Comparison of ENCODE assay signal across 10 cellular contexts in genomic region chr6:166156942-166157341, GRCh38. TPM values are rescaled to one million over a fixed set of nuclear protein-coding genes. Genes with fewer than 3 reads are reported as not detected.
DNase-seq lines count a peak whose midpoint lies in the region; ATAC-seq and TF ChIP-seq lines count a peak whose summit lies in the region.
"Had no signal": no experiment of that assay in that cellular context is flagged by ENCODE, and none has a peak within 500 bp of the region (broad histone marks: within the 10 kb centered on the region; RNA-seq: fewer than 3 reads in every experiment).

No MANE protein-coding gene starts in this region.

- H2AFZ ChIP-seq in PC-3 (ENCODE audit: low read length): no peak overlapping the region
- no peak overlapping the region for H2AFZ ChIP-seq in hepatocyte

- H3K27ac ChIP-seq in heart left ventricle (no peak overlapping the region), PC-3 (ENCODE audit: low read length) (no peak overlapping the region), hepatocyte (no peak overlapping the region), suprapubic skin (no peak overlapping the region)

- H3K4me1 ChIP-seq in heart left ventricle: no peaks in the 10 kb centered on the region
- H3K4me1 ChIP-seq in PC-3 (ENCODE audit: insufficient read depth, low read length): no peaks in the 10 kb centered on the region
- no peaks in the 10 kb centered on the region for H3K4me1 ChIP-seq in hepatocyte (ENCODE audit: insufficient read depth)
- no peaks in the 10 kb centered on the region for H3K4me1 ChIP-seq in suprapubic skin

- no peak for DNase-seq in heart left ventricle
- no peak for DNase-seq in left cardiac atrium
- peak; percentile 29 for DNase-seq in PC-3
- peak; percentile 37 for DNase-seq in hepatocyte (ENCODE audit: low spot score)
- DNase-seq in NOMO-1 (lab: John Stamatoyannopoulos, UW; ENCODE audit: unreplicated experiment in 2 of 2): no peak
- no peak for DNase-seq in suprapubic skin (ENCODE audit: low spot score in 2 of 2)
- DNase-seq in MG63: no peak
- DNase-seq: CD4-positive, alpha-beta memory T cell; MV-4-11 had no signal

- ATAC-seq in heart left ventricle: no peak
- no peak for ATAC-seq in left cardiac atrium
- ATAC-seq in PC-3: no peak
- ATAC-seq in HG02938 (IDR thresholded peaks at IDR 0.05; ENCODE audit: unreplicated experiment): no peak

- peak in 8 of 12 donors; percentile 13 to 52 (median 40) for TF ChIP-seq CTCF in heart left ventricle (IDR thresholded peaks at IDR 0.05)
- peak; percentile 48 for TF ChIP-seq CTCF in PC-3 (conservative IDR thresholded peaks at IDR 0.05; ENCODE audit: low read depth, low read length)
- peak; percentile 64 for TF ChIP-seq CTCF in hepatocyte (IDR thresholded peaks at IDR 0.05; ENCODE audit: poor library complexity)
- TF ChIP-seq CTCF in suprapubic skin (IDR thresholded peaks at IDR 0.05): no peak

- TF ChIP-seq POLR2A in heart left ventricle (IDR thresholded peaks at IDR 0.05) (no peak), suprapubic skin (IDR thresholded peaks at IDR 0.05) (no peak)

- H3K9me3 ChIP-seq in heart left ventricle (peaks cover 0 to under 1% (median 0%) of the 10 kb centered on the region in 12 donors), PC-3 (ENCODE audit: low read length) (no peaks in the 10 kb centered on the region), hepatocyte (ENCODE audit: low read depth) (no peaks in the 10 kb centered on the region), suprapubic skin (no peaks in the 10 kb centered on the region), MG63 (no peaks in the 10 kb centered on the region)

- no peaks in the 10 kb centered on the region for H3F3A ChIP-seq in PC-3 (ENCODE audit: low read length, unreplicated experiment)

- H3K9me2 ChIP-seq in PC-3 (replicated peaks; ENCODE audit: low read length) (no peaks in the 10 kb centered on the region), hepatocyte (replicated peaks; ENCODE audit: insufficient read depth) (no peaks in the 10 kb centered on the region)

- 47 to 50% (median 48%) methylated on average over 7 of the region's 7 CpGs for WGBS in heart left ventricle, 4 donors
- 50% methylated on average over 7 of the region's 7 CpGs for WGBS in hepatocyte (ENCODE audit: low lambda C conversion rate, missing lambda C conversion rate)
- 43% methylated on average over 7 of the region's 7 CpGs for WGBS in suprapubic skin

- no peaks in the 10 kb centered on the region for H3K36me3 ChIP-seq in heart left ventricle
- no peaks in the 10 kb centered on the region for H3K36me3 ChIP-seq in PC-3 (ENCODE audit: low read depth, low read length)
- no peaks in the 10 kb centered on the region for H3K36me3 ChIP-seq in hepatocyte (replicated peaks; ENCODE audit: insufficient read depth, low read depth)
- H3K36me3 ChIP-seq in suprapubic skin: no peaks in the 10 kb centered on the region
- no peaks in the 10 kb centered on the region for H3K36me3 ChIP-seq in MG63

- H3K9ac ChIP-seq in PC-3 (ENCODE audit: low read length): no peak overlapping the region

- H3K4me3 ChIP-seq in heart left ventricle (no peak overlapping the region), PC-3 (ENCODE audit: low read length) (no peak overlapping the region), hepatocyte (no peak overlapping the region), suprapubic skin (no peak overlapping the region), MG63 (no peak overlapping the region)

- H3K27me3 ChIP-seq in heart left ventricle (peaks cover 0 to 45% (median 0%) of the 10 kb centered on the region in 9 donors), PC-3 (ENCODE audit: low read length) (peaks cover 13% of the 10 kb centered on the region; the same call in 1 of the 2 replicates), hepatocyte (peaks cover 4% of the 10 kb centered on the region), suprapubic skin (peaks cover 8% of the 10 kb centered on the region), MG63 (no peaks in the 10 kb centered on the region)

- H3K79me2 ChIP-seq in PC-3 (ENCODE audit: low read length): no peaks in the 10 kb centered on the region
- no peaks in the 10 kb centered on the region for H3K79me2 ChIP-seq in hepatocyte

- BruUV-seq in PC-3 (replicated peaks; lab: Mats Ljungman, UMichigan): no TSS peak

- intact Hi-C loops in heart left ventricle (cut with DNase I): loop anchor here in 5 of 10 donors (5.0 to 10.0 kb wide), 3 partner anchors 120 to 245 kb away; no protein-coding TSS in a partner anchor
- intact Hi-C loops in left cardiac atrium (cut with DNase I): no loop called here
- intact Hi-C loops in PC-3 (cut with micrococcal nuclease): no loop called here

- no peak for TF ChIP-seq EP300 in suprapubic skin (IDR thresholded peaks at IDR 0.05)

- H4K20me1 ChIP-seq in PC-3 (ENCODE audit: low read length) (no peaks in the 10 kb centered on the region), hepatocyte (ENCODE audit: insufficient read depth, poor library complexity, severe bottlenecking) (no peaks in the 10 kb centered on the region)

- POLR2A ChIA-PET in PC-3 (lab: Charles Lee; ENCODE audit: unreplicated experiment): no interaction called here

- CTCF ChIA-PET in PC-3 (lab: Charles Lee): no interaction called here

- H3K4me2 ChIP-seq in PC-3 (ENCODE audit: low read length): no peak overlapping the region
- no peak overlapping the region for H3K4me2 ChIP-seq in hepatocyte

RNA-seq across cellular contexts. Expression of gene TBXT, which starts 10.7 kb away (rescaled TPM):
- total RNA-seq in heart left ventricle (under 1 TPM in 1 of 9 donors, not detected in 8; 0.25 TPM), left cardiac atrium (not detected), PC-3 (2014; rRNA removed) (not detected in 2 replicates), hepatocyte (not detected in 2 replicates), suprapubic skin (not detected)
- polyA plus RNA-seq in heart left ventricle (not detected), hepatocyte (0.13 TPM in 1 of 2 replicates, not detected in the other)
- total RNA-seq in MG63 (2014; rRNA removed; shearing (Covaris generic); ENCODE audit: low replicate concordance): not detected in 2 replicates
- total RNA-seq: CD4-positive, alpha-beta memory T cell had no signal
- polyA plus RNA-seq: CD4-positive, alpha-beta memory T cell had no signal

Comparison
In these comparisons a context has a peak if more than half of its experiments do, and no peak if none do; other contexts are left out.
1. DNase-seq: peak in PC-3 (single experiment) and hepatocyte (single experiment); none in heart left ventricle (0 of 5), left cardiac atrium (single experiment), NOMO-1 (0 of 2), suprapubic skin (0 of 2) and MG63 (single experiment).
2. CTCF ChIP-seq: peak in heart left ventricle (8 of 12), PC-3 (single experiment) and hepatocyte (single experiment); none in suprapubic skin (0 of 2).